ENCODE assay signal across 11 cellular contexts in genomic region chr12:110022980-110023633, GRCh38. TPM values are rescaled to one million over a fixed set of nuclear protein-coding genes. Genes with fewer than 3 reads are reported as not detected.
DNase-seq lines count a peak whose midpoint lies in the region; ATAC-seq and TF ChIP-seq lines count a peak whose summit lies in the region.
"Had no signal": no experiment of that assay in that cellular context is flagged by ENCODE, and none has a peak within 500 bp of the region (broad histone marks: within the 10 kb centered on the region; RNA-seq: fewer than 3 reads in every experiment).

No MANE protein-coding gene starts in this region.

- H3K27me3 ChIP-seq in ectodermal cell (ENCODE audit: control insufficient read depth, insufficient read depth, low read length, poor library complexity, severe bottlenecking) = no peaks in the 10 kb centered on the region
- no peaks in the 10 kb centered on the region for H3K27me3 ChIP-seq in osteoblast (ENCODE audit: insufficient read depth, low read length)

- no peaks in the 10 kb centered on the region for H3K9me3 ChIP-seq in ectodermal cell (ENCODE audit: control insufficient read depth, low read length)
- H3K9me3 ChIP-seq in osteoblast (ENCODE audit: low read depth, low read length) = no peaks in the 10 kb centered on the region

- no peak for TF ChIP-seq CTCF in osteoblast (IDR thresholded peaks at IDR 0.05; ENCODE audit: extremely low read depth, low read depth, low read length)

- peak; percentile 72 for DNase-seq in EL
- DNase-seq in NCI-H69 (lab: John Stamatoyannopoulos, UW) = peak; percentile 87
- DNase-seq in osteoblast (ENCODE audit: insufficient read length, low spot score, missing footprints) = peak; percentile 66
- DNase-seq in GDM1 (lab: John Stamatoyannopoulos, UW) = no peak
- DNase-seq in NOMO-1 treated with dmso at 0.1 percent for 144 hours (lab: John Stamatoyannopoulos, UW; ENCODE audit: unreplicated experiment) = no peak
- no peak for DNase-seq in NCI-H187 (lab: John Stamatoyannopoulos, UW)
- DNase-seq: DND-41; natural killer cell; stimulated activated CD4-positive, alpha-beta T cell treated with anti-CD3 and anti-CD28 coated beads, Interleukin-1b, Interleukin-23, amount 100 ng/mL, for 48 hours had no signal

- H3K4me1 ChIP-seq in ectodermal cell (ENCODE audit: control insufficient read depth, insufficient read depth, low read length) = peaks cover 11% of the 10 kb centered on the region
- peaks cover 33% of the 10 kb centered on the region for H3K4me1 ChIP-seq in osteoblast (ENCODE audit: insufficient read depth, low read length)

- no peak for ATAC-seq in HG02981 (IDR thresholded peaks at IDR 0.05; ENCODE audit: unreplicated experiment)
- ATAC-seq: natural killer cell had no signal

- H3K4me3 ChIP-seq in ectodermal cell (ENCODE audit: insufficient read depth, low read depth, low read length) = no peak overlapping the region
- no peak overlapping the region for H3K4me3 ChIP-seq in osteoblast (ENCODE audit: insufficient read depth, low read length)

- H3K27ac ChIP-seq in ectodermal cell (ENCODE audit: insufficient read depth, low read depth, low read length, poor library complexity, severe bottlenecking) (peak overlapping the region; percentile 8), osteoblast (ENCODE audit: low read depth, low read length) (peak overlapping the region; percentile 66)

- no peak overlapping the region for H2AFZ ChIP-seq in osteoblast (ENCODE audit: low read length)

- peaks cover 43% of the 10 kb centered on the region for H3K79me2 ChIP-seq in osteoblast (ENCODE audit: insufficient read depth, low read length)

- H4K20me1 ChIP-seq in osteoblast (ENCODE audit: insufficient read depth, low read length) = peaks cover 6% of the 10 kb centered on the region

- WGBS in ectodermal cell, 2 experiments = 76 to 79% methylated on average over 5 of the region's 5 CpGs

- H3K36me3 ChIP-seq in ectodermal cell (ENCODE audit: control insufficient read depth, insufficient read depth, low read length) (no peaks in the 10 kb centered on the region), osteoblast (ENCODE audit: insufficient read depth, low read length) (peaks cover 65% of the 10 kb centered on the region)

- peak overlapping the region; percentile 10 for H3K4me2 ChIP-seq in osteoblast (ENCODE audit: insufficient read depth, low read length)

RNA-seq across cellular contexts. Expression of gene ANKRD13A, which starts 23.9 kb away (rescaled TPM):
- 23.1 TPM for polyA plus RNA-seq in ectodermal cell (2013, experiment 1 of 4)
- 26.6 TPM for polyA plus RNA-seq in ectodermal cell (2013, experiment 2 of 4)
- polyA plus RNA-seq in ectodermal cell (2013, experiment 3 of 4) = 19.8 TPM
- polyA plus RNA-seq in ectodermal cell (2013, experiment 4 of 4) = 19.8 TPM
- 94.1 and 113 TPM in 2 replicates for total RNA-seq in osteoblast

RNA-seq across cellular contexts. Expression of gene C12orf76, which starts 25.2 kb away (rescaled TPM):
- polyA plus RNA-seq in ectodermal cell (2013, experiment 1 of 4) = 28.2 TPM
- polyA plus RNA-seq in ectodermal cell (2013, experiment 2 of 4) = 29.8 TPM
- polyA plus RNA-seq in ectodermal cell (2013, experiment 3 of 4) = 25.0 TPM
- 30.0 TPM for polyA plus RNA-seq in ectodermal cell (2013, experiment 4 of 4)
- total RNA-seq in osteoblast = 7.6 and 9.4 TPM in 2 replicates

RNA-seq across cellular contexts. Expression of gene GIT2, which starts 26.9 kb away (rescaled TPM):
- polyA plus RNA-seq in ectodermal cell (2013, experiment 1 of 4) = 25.9 TPM
- 26.7 TPM for polyA plus RNA-seq in ectodermal cell (2013, experiment 2 of 4)
- polyA plus RNA-seq in ectodermal cell (2013, experiment 3 of 4) = 22.4 TPM
- 26.9 TPM for polyA plus RNA-seq in ectodermal cell (2013, experiment 4 of 4)
- 43.4 and 45.4 TPM in 2 replicates for total RNA-seq in osteoblast

Comparison
In these comparisons a context has a peak if more than half of its experiments do, and no peak if none do; other contexts are left out.
1. DNase-seq: peak in EL (single experiment), NCI-H69 (single experiment) and osteoblast (single experiment); none in GDM1 (single experiment), NOMO-1 treated with dmso at 0.1 percent for 144 hours (single experiment) and NCI-H187 (0 of 2).